21 cellular contexts compared by ENCODE assay signal in genomic region chr2:74188696-74189095, GRCh38.
"Had no signal": no experiment of that assay in that cellular context is flagged by ENCODE, and none has a peak within 500 bp of the region (broad histone marks: within the 10 kb centered on the region; RNA-seq: fewer than 3 reads in every experiment).

No MANE protein-coding gene starts in this region.

- H3K27me3 ChIP-seq: colonic mucosa, heart left ventricle, sigmoid colon, testis, vagina had no signal

- H3K4me2 ChIP-seq: smooth muscle cell had no signal

- DNase-seq: activated CD4-positive, alpha-beta memory T cell treated with anti-CD3 and anti-CD28 coated beads, Interleukin-2, amount 10 ng/mL, durations not matched to agents 7 days and 5 days; activated CD4-positive, alpha-beta T cell treated with anti-CD3 and anti-CD28 coated beads for 48 hours; activated effector memory CD4-positive, alpha-beta T cell treated with Interleukin-2 at 50 U/mL for 16 hours; activated naive CD4-positive, alpha-beta T cell treated with anti-CD3 and anti-CD28 coated beads for 36 hours; activated naive CD8-positive, alpha-beta T cell treated with anti-CD3 and anti-CD28 coated beads, Interleukin-2, amount 10 ng/mL, durations not matched to agents 7 days and 5 days; activated T-cell treated with anti-CD3 and anti-CD28 coated beads, Interleukin-2, amount 50 U/mL, for 72 hours; amniotic stem cell; colonic mucosa; kidney; naive thymus-derived CD4-positive, alpha-beta T cell; posterior cingulate gyrus; sigmoid colon; stimulated activated CD4-positive, alpha-beta T cell treated with anti-CD3 and anti-CD28 coated beads, Interleukin-15, amount 100 ng/mL, for 24 hours; stimulated activated CD8-positive, alpha-beta memory T cell treated with anti-CD3 and anti-CD28 coated beads, Interleukin-4, amount 100 ng/mL, for 48 hours; stimulated activated naive B cell treated with anti-CD40 and anti-IgM and Interleukin-4, amounts not matched to agents 10 μg/mL and 1 μg/mL and 100 μg/mL, for 72 hours; T1000; testis had no signal

- H3K27ac ChIP-seq: colonic mucosa, heart left ventricle, sigmoid colon, testis, vagina had no signal

- FAIRE-seq: kidney had no signal

- H3K4me3 ChIP-seq: colonic mucosa, heart left ventricle, lung, sigmoid colon, smooth muscle cell, testis, vagina had no signal

- H3K36me3 ChIP-seq: colonic mucosa, heart left ventricle, sigmoid colon, vagina had no signal

- H3K4me1 ChIP-seq: colonic mucosa, sigmoid colon, vagina had no signal

- H3K9me3 ChIP-seq: colonic mucosa, heart left ventricle, sigmoid colon, testis, vagina had no signal

- ATAC-seq: activated T-cell treated with anti-CD3 and anti-CD28 coated beads, Interleukin-2, amount 50 U/mL, for 72 hours; naive thymus-derived CD4-positive, alpha-beta T cell; stimulated activated naive B cell treated with anti-CD40 and anti-IgM and Interleukin-4, amounts not matched to agents 10 μg/mL and 1 μg/mL and 100 μg/mL, for 72 hours had no signal
